ENCODE assay signal across 8 cellular contexts in the genomic region with DNA sequence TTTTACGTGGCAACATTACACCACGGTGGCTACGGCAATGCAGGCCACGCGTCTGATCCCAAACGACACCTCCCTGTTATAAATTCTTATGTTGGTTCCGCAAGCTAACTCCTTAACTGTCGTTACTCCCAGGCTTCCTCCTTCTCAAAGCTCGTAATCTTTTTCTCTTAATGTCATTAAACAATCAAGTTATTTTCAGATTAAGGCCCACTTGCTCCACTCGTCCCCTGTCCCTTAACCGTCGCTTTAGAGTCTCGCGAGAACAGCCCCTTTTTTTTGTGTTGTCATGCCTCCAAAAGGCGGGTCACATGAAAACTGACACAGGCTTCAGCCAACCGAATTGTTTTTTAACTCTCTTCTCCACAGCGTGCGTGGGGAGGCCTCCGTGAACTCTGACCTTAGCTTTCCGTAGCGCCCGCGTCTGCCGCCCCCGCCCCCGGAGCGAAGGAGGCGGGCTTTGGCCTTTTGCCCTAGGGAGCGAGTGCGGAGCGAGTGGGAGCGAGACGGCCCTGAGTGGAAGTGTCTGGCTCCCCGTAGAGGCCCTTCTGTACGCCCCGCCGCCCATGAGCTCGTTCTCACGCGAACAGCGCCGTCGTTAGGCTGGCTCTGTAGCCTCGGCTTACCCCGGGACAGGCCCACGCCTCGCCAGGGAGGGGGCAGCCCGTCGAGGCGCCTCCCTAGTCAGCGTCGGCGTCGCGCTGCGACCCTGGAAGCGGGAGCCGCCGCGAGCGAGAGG. TPM values are rescaled to one million over a fixed set of nuclear protein-coding genes. Genes with fewer than 3 reads are reported as not detected.
DNase-seq lines count a peak whose midpoint lies in the region; ATAC-seq and TF ChIP-seq lines count a peak whose summit lies in the region.

A gene (plus strand): TSS at position 463 of the 736 bp plus-strand sequence. CDS start 360 bp downstream, outside the sequence.

- no peaks in the 10 kb centered on the region for H3F3A ChIP-seq in PC-3 (ENCODE audit: low read length, unreplicated experiment)

- TF ChIP-seq CTCF in PC-3 (conservative IDR thresholded peaks at IDR 0.05; ENCODE audit: low read depth, low read length) = no peak

- no peaks in the 10 kb centered on the region for H3K27me3 ChIP-seq in PC-3 (ENCODE audit: low read length)

- peak within 1 kb of the TSS; percentile 82 for H2AFZ ChIP-seq in PC-3 (ENCODE audit: low read length)

- peak within 1 kb of the TSS; percentile 92 for H3K4me3 ChIP-seq in Jurkat, Clone E6-1 (ENCODE audit: low read length)
- peak within 1 kb of the TSS; percentile 88 for H3K4me3 ChIP-seq in PC-3 (ENCODE audit: low read length)

- H3K4me1 ChIP-seq in PC-3 (ENCODE audit: insufficient read depth, low read length) = peaks cover 22% of the 10 kb centered on the region

- peak within 1 kb of the TSS; percentile 97 for H3K9ac ChIP-seq in PC-3 (ENCODE audit: low read length)

- peak within 1 kb of the TSS; percentile 90 for H3K27ac ChIP-seq in PC-3 (ENCODE audit: low read length)
- peak within 1 kb of the TSS; percentile 96 for H3K27ac ChIP-seq in epithelial cell of prostate

- H3K4me2 ChIP-seq in PC-3 (ENCODE audit: low read length) = peak within 1 kb of the TSS; percentile 90

- intact Hi-C loops in PC-3 (cut with micrococcal nuclease) = no loop called here

- peak; percentile 74 for ATAC-seq in GM21619 (IDR thresholded peaks at IDR 0.05; ENCODE audit: unreplicated experiment)
- ATAC-seq in PC-3 = peak; percentile 78

- no peaks in the 10 kb centered on the region for H3K9me3 ChIP-seq in PC-3 (ENCODE audit: low read length)

- no TSS peak for BruUV-seq in PC-3 (replicated peaks; lab: Mats Ljungman, UMichigan)

- CTCF ChIA-PET in PC-3 (lab: Charles Lee) = interaction anchor here (0.5 to 0.6 kb wide), 2 partner anchors 66 to 87 kb away, joined by 4 to 13 read pairs; no protein-coding TSS in a partner anchor

- POLR2A ChIA-PET in PC-3 (lab: Charles Lee; ENCODE audit: unreplicated experiment) = interaction anchor here (0.5 to 0.6 kb wide), 7 partner anchors 16 to 1919 kb away, joined by 3 to 28 read pairs (median 3); no protein-coding TSS in a partner anchor

- DNase-seq in DMS114 treated with DMSO at 0.1 percent for 48 hours (lab: John Stamatoyannopoulos, UW; ENCODE audit: unreplicated experiment) (peak; percentile 99), PC-3 (peak; percentile 98), epithelial cell of prostate (ENCODE audit: low read depth, low spot score) (peak; percentile 94), mucosa of gallbladder (ENCODE audit: low spot score) (peak; percentile 99)
- peak; percentile 99 for DNase-seq in Jurkat, Clone E6-1 (ENCODE audit: low read depth, low spot score)
- peak; percentile 96 for DNase-seq in activated T-cell treated with anti-CD3 and anti-CD28 coated beads, Interleukin-2, amount 50 U/mL, for 1 hour
- DNase-seq in stimulated activated CD8-positive, alpha-beta memory T cell treated with anti-CD3 and anti-CD28 coated beads, Interleukin-4, amount 100 ng/mL, for 4 hours (ENCODE audit: low read depth in 2 of 2, low spot score in 1 of 2) = peak; percentile 93 to 94

- H3K79me2 ChIP-seq in PC-3 (ENCODE audit: low read length) = peaks cover 47% of the 10 kb centered on the region

- H3K36me3 ChIP-seq in PC-3 (ENCODE audit: low read depth, low read length) = 0 out of 2 replicates have a peak, but pooled peaks cover 3% of the 10 kb centered on the region

- peaks cover 36% of the 10 kb centered on the region for H4K20me1 ChIP-seq in PC-3 (ENCODE audit: low read length)

- no peaks in the 10 kb centered on the region for H3K9me2 ChIP-seq in PC-3 (replicated peaks; ENCODE audit: low read length)

RNA-seq across cellular contexts. Expression of the gene that starts here (rescaled TPM):
- 120 TPM for polyA plus RNA-seq in Jurkat, Clone E6-1 (2012; ENCODE audit: insufficient read depth, insufficient read length)
- total RNA-seq in PC-3 (2014; rRNA removed) (124 and 129 TPM in 2 replicates), mucosa of gallbladder (129 TPM)

Comparison
In these comparisons a context has a peak if more than half of its experiments do, and no peak if none do; other contexts are left out.
1. Peak in every context shown above with its lines: DNase-seq, ATAC-seq, H3K4me3 ChIP-seq and H3K27ac ChIP-seq.